8 cellular contexts compared by ENCODE assay signal in genomic region chr6:35449287-35449881, GRCh38. TPM values are rescaled to one million over a fixed set of nuclear protein-coding genes. Genes with fewer than 3 reads are reported as not detected.
DNase-seq lines count a peak whose midpoint lies in the region; ATAC-seq and TF ChIP-seq lines count a peak whose summit lies in the region.

No MANE protein-coding gene starts in this region.

- no peak overlapping the region for H3K4me3 ChIP-seq in H7 (ENCODE audit: insufficient read depth, low read depth, low read length)
- no peak overlapping the region for H3K4me3 ChIP-seq in lower lobe of right lung
- H3K4me3 ChIP-seq in thoracic aorta = no peak overlapping the region

- peak; percentile 62 to 69 for ATAC-seq in lower lobe of right lung
- peak; percentile 64 for ATAC-seq in thoracic aorta (ENCODE audit: insufficient number of reproducible peaks, low FRiP score, low read depth)

- H3K4me1 ChIP-seq in lower lobe of right lung (peaks cover 30% of the 10 kb centered on the region), thoracic aorta (ENCODE audit: control insufficient read depth in 1 of 2, low read depth in 2 of 2) (peaks cover 16 to 23% of the 10 kb centered on the region in 2 donors)

- peak; percentile 85 for DNase-seq in D341Med (ENCODE audit: low spot score)
- DNase-seq in H7 = peak; percentile 87
- peak; percentile 91 for DNase-seq in NCI-H2029 treated with DMSO at 0.1 percent for 48 hours (lab: John Stamatoyannopoulos, UW)
- peak; percentile 23 for DNase-seq in T-helper 9 cell
- no peak for DNase-seq in lower lobe of right lung
- no peak for DNase-seq in thoracic aorta (ENCODE audit: low spot score)
- no peak for DNase-seq in ecto neural progenitor cell (ENCODE audit: low spot score)

- H3K27me3 ChIP-seq in H7 (ENCODE audit: control insufficient read depth, insufficient read depth, low read length) = peaks cover 2% of the 10 kb centered on the region
- H3K27me3 ChIP-seq in lower lobe of right lung (ENCODE audit: low read depth) = no peaks in the 10 kb centered on the region
- no peaks in the 10 kb centered on the region for H3K27me3 ChIP-seq in thoracic aorta (replicated peaks; ENCODE audit: insufficient read depth)

- peak overlapping the region; percentile 35 for H3K27ac ChIP-seq in cingulate gyrus (ENCODE audit: low read depth, low read length)
- H3K27ac ChIP-seq in lower lobe of right lung = no peak overlapping the region
- no peak overlapping the region for H3K27ac ChIP-seq in thoracic aorta

- TF ChIP-seq CTCF in lower lobe of right lung (IDR thresholded peaks at IDR 0.05) = peak; percentile 77
- TF ChIP-seq CTCF in thoracic aorta (IDR thresholded peaks at IDR 0.05) = peak; percentile 69

- H3K9me3 ChIP-seq in lower lobe of right lung (no peaks in the 10 kb centered on the region), thoracic aorta (no peaks in the 10 kb centered on the region)

- intact Hi-C loops in lower lobe of right lung (cut with DNase I) = loop anchor here (10.0 kb wide), 1 partner anchor 105 kb away; the partner anchor contains the start of gene PPARD

- H3K36me3 ChIP-seq in H7 (replicated peaks; ENCODE audit: control insufficient read depth, insufficient read depth, low read length) = no peaks in the 10 kb centered on the region
- no peaks in the 10 kb centered on the region for H3K36me3 ChIP-seq in lower lobe of right lung
- no peaks in the 10 kb centered on the region for H3K36me3 ChIP-seq in thoracic aorta

RNA-seq across cellular contexts. Expression of gene FANCE, which starts 2.8 kb away (rescaled TPM):
- total RNA-seq in H7 (2014; rRNA removed; shearing (Covaris generic)) = 18.7 and 22.8 TPM in 2 replicates
- total RNA-seq in lower lobe of right lung (9.0 TPM), thoracic aorta (1 to 10 TPM; 3.1 to 6.2 TPM)

RNA-seq across cellular contexts. Expression of gene RPL10A, which starts 18.8 kb away (rescaled TPM):
- total RNA-seq in H7 (2014; rRNA removed; shearing (Covaris generic)) = 2,080 and 2,249 TPM in 2 replicates
- total RNA-seq in lower lobe of right lung = 1,025 TPM
- 100 to 1,000 TPM; 585 to 636 TPM for total RNA-seq in thoracic aorta

RNA-seq across cellular contexts. Expression of gene TEAD3, which starts 47.5 kb away (rescaled TPM):
- total RNA-seq in H7 (2014; rRNA removed; shearing (Covaris generic)) = 17.6 and 18.0 TPM in 2 replicates
- total RNA-seq in lower lobe of right lung (17.0 TPM), thoracic aorta (10 to 100 TPM; 50.8 to 68.3 TPM)

Comparison
In these comparisons a context has a peak if more than half of its experiments do, and no peak if none do; other contexts are left out.
1. DNase-seq: peak in D341Med (single experiment), H7 (single experiment), NCI-H2029 treated with DMSO at 0.1 percent for 48 hours (single experiment) and T-helper 9 cell (single experiment); none in lower lobe of right lung (single experiment), thoracic aorta (single experiment) and ecto neural progenitor cell (single experiment).